In genomic region chr5:167812871-167813270, GRCh38 we compare ENCODE assay signal across 15 cellular contexts.
DNase-seq lines count a peak whose midpoint lies in the region; ATAC-seq and TF ChIP-seq lines count a peak whose summit lies in the region.
"Had no signal": no experiment of that assay in that cellular context is flagged by ENCODE, and none has a peak within 500 bp of the region (broad histone marks: within the 10 kb centered on the region; RNA-seq: fewer than 3 reads in every experiment).

No MANE protein-coding gene starts in this region.

- intact Hi-C loops in body of pancreas (cut with DNase I): no loop called here
- intact Hi-C loops in PC-9 (cut with micrococcal nuclease; ENCODE audit: unreplicated experiment): no loop called here
- intact Hi-C loops in activated CD4-positive, alpha-beta T cell treated with anti-CD3 and anti-CD28 coated beads, Interleukin-2, amount 10 ng/mL, durations not matched to agents 24 days and 14 days (cut with micrococcal nuclease): no loop called here

- H3K9me3 Mint-ChIP-seq in nephron progenitor cell: no peaks in the 10 kb centered on the region
- no peaks in the 10 kb centered on the region for H3K9me3 Mint-ChIP-seq in activated T-cell treated with anti-CD3 and anti-CD28 coated beads, Interleukin-2, amount 50 U/mL, for 4 hours
- no peaks in the 10 kb centered on the region for H3K9me3 Mint-ChIP-seq in activated CD4-positive, alpha-beta T cell treated with anti-CD3 and anti-CD28 coated beads, Interleukin-2, amount 10 ng/mL, durations not matched to agents 24 days and 14 days

- no peaks in the 10 kb centered on the region for H3K79me2 ChIP-seq in PC-9 (ENCODE audit: low read depth)

- H3K27ac ChIP-seq in body of pancreas: peak overlapping the region in 2 of 4 donors; percentile 27 to 30
- H3K27ac ChIP-seq in PC-9: no peak overlapping the region
- H3K27ac ChIP-seq: C4-2B had no signal

- H3K27me3 Mint-ChIP-seq in nephron progenitor cell (ENCODE audit: low read depth, poor library complexity): peaks cover 9% of the 10 kb centered on the region
- H3K27me3 Mint-ChIP-seq in activated T-cell treated with anti-CD3 and anti-CD28 coated beads, Interleukin-2, amount 50 U/mL, for 4 hours (ENCODE audit: low read depth): no peaks in the 10 kb centered on the region
- H3K27me3 Mint-ChIP-seq in activated CD4-positive, alpha-beta T cell treated with anti-CD3 and anti-CD28 coated beads, Interleukin-2, amount 10 ng/mL, durations not matched to agents 24 days and 14 days: no peaks in the 10 kb centered on the region
- H3K27me3 Mint-ChIP-seq: CD4-positive, alpha-beta memory T cell had no signal

- H3K36me3 ChIP-seq in body of pancreas (replicated peaks in 1 of 2; ENCODE audit: insufficient read depth in 1 of 2, low read depth in 2 of 2): no peaks in the 10 kb centered on the region
- no peaks in the 10 kb centered on the region for H3K36me3 ChIP-seq in PC-9 (ENCODE audit: low read depth)
- H3K36me3 ChIP-seq: BE2C had no signal

- BruUV-seq in PC-9 (replicated peaks; lab: Mats Ljungman, UMichigan): no TSS peak

- no peaks in the 10 kb centered on the region for H3F3A ChIP-seq in PC-9 (ENCODE audit: insufficient read depth, low read depth)

- peaks cover 24% of the 10 kb centered on the region for H3K4me1 Mint-ChIP-seq in nephron progenitor cell
- H3K4me1 Mint-ChIP-seq in activated T-cell treated with anti-CD3 and anti-CD28 coated beads, Interleukin-2, amount 50 U/mL, for 4 hours (ENCODE audit: low read depth): no peaks in the 10 kb centered on the region
- no peaks in the 10 kb centered on the region for H3K4me1 Mint-ChIP-seq in activated CD4-positive, alpha-beta T cell treated with anti-CD3 and anti-CD28 coated beads, Interleukin-2, amount 10 ng/mL, durations not matched to agents 24 days and 14 days
- H3K4me1 Mint-ChIP-seq: CD4-positive, alpha-beta memory T cell had no signal

- DNase-seq in Daoy (ENCODE audit: low read depth) (peak; percentile 25), body of pancreas (no peak), glomerular visceral epithelial cell (ENCODE audit: extremely low spot score) (peak; percentile 52), nephron progenitor cell (no peak), PC-9 (no peak)
- no peak for DNase-seq in effector CD4-positive, alpha-beta T cell
- no peak for DNase-seq in activated T-cell treated with anti-CD3 and anti-CD28 coated beads, Interleukin-2, amount 50 U/mL, for 4 hours
- DNase-seq in activated CD4-positive, alpha-beta T cell treated with anti-CD3 and anti-CD28 coated beads, Interleukin-2, amount 10 ng/mL, durations not matched to agents 24 days and 14 days: no peak
- DNase-seq: BE2C; CD4-positive, alpha-beta memory T cell; COR-L47; DND-41; GF-D8 had no signal

- no peaks in the 10 kb centered on the region for H4K20me1 ChIP-seq in PC-9 (ENCODE audit: insufficient read depth)

- no peak for TF ChIP-seq POLR2A in body of pancreas (IDR thresholded peaks at IDR 0.05)

- H3K4me3 Mint-ChIP-seq in nephron progenitor cell: no peak overlapping the region
- no peak overlapping the region for H3K4me3 Mint-ChIP-seq in activated T-cell treated with anti-CD3 and anti-CD28 coated beads, Interleukin-2, amount 50 U/mL, for 4 hours
- H3K4me3 Mint-ChIP-seq in activated CD4-positive, alpha-beta T cell treated with anti-CD3 and anti-CD28 coated beads, Interleukin-2, amount 10 ng/mL, durations not matched to agents 24 days and 14 days: no peak overlapping the region
- H3K4me3 Mint-ChIP-seq: CD4-positive, alpha-beta memory T cell had no signal

- H3K4me2 ChIP-seq in PC-9: no peak overlapping the region

- no peaks in the 10 kb centered on the region for H3K9me3 ChIP-seq in body of pancreas
- H3K9me3 ChIP-seq in PC-9 (ENCODE audit: insufficient read depth, low read depth): no peaks in the 10 kb centered on the region
- H3K9me3 ChIP-seq: BE2C had no signal

- no peaks in the 10 kb centered on the region for H3K9me2 ChIP-seq in PC-9 (ENCODE audit: insufficient read depth)

- peak; percentile 35 for ATAC-seq in body of pancreas
- no peak for ATAC-seq in activated T-cell treated with anti-CD3 and anti-CD28 coated beads, Interleukin-2, amount 50 U/mL, for 4 hours
- ATAC-seq: HCT116 had no signal

- TF ChIP-seq CTCF in body of pancreas (IDR thresholded peaks at IDR 0.05): no peak
- TF ChIP-seq CTCF in nephron progenitor cell (IDR thresholded peaks at IDR 0.05): no peak
- TF ChIP-seq CTCF in PC-9 (conservative IDR thresholded peaks at IDR 0.05): no peak

- CTCF ChIA-PET in PC-9 (lab: Charles Lee): no interaction called here

- 59 to 69% methylated on average over 4 of the region's 4 CpGs for WGBS in body of pancreas, 2 donors

- peak overlapping the region; percentile 25 for H3K27ac Mint-ChIP-seq in nephron progenitor cell
- no peak overlapping the region for H3K27ac Mint-ChIP-seq in activated CD4-positive, alpha-beta T cell treated with anti-CD3 and anti-CD28 coated beads, Interleukin-2, amount 10 ng/mL, durations not matched to agents 24 days and 14 days
- H3K27ac Mint-ChIP-seq: CD4-positive, alpha-beta memory T cell had no signal

- H3K4me1 ChIP-seq in body of pancreas (no peaks in the 10 kb centered on the region), PC-9 (replicated peaks; ENCODE audit: insufficient read depth) (peaks cover 9% of the 10 kb centered on the region)
- H3K4me1 ChIP-seq: BE2C had no signal

- H2AFZ ChIP-seq in PC-9: no peak overlapping the region

- H3K36me3 Mint-ChIP-seq in nephron progenitor cell (ENCODE audit: low read depth): no peaks in the 10 kb centered on the region
- no peaks in the 10 kb centered on the region for H3K36me3 Mint-ChIP-seq in activated T-cell treated with anti-CD3 and anti-CD28 coated beads, Interleukin-2, amount 50 U/mL, for 4 hours (ENCODE audit: insufficient read depth)
- no peaks in the 10 kb centered on the region for H3K36me3 Mint-ChIP-seq in activated CD4-positive, alpha-beta T cell treated with anti-CD3 and anti-CD28 coated beads, Interleukin-2, amount 10 ng/mL, durations not matched to agents 24 days and 14 days (ENCODE audit: low read depth)
- H3K36me3 Mint-ChIP-seq: CD4-positive, alpha-beta memory T cell had no signal

- H3K4me3 ChIP-seq in body of pancreas: no peak overlapping the region
- no peak overlapping the region for H3K4me3 ChIP-seq in PC-9

- H3K27me3 ChIP-seq in body of pancreas (no peaks in the 10 kb centered on the region), PC-9 (ENCODE audit: insufficient read depth, low read depth) (no peaks in the 10 kb centered on the region)
- H3K27me3 ChIP-seq: BE2C had no signal

- POLR2A ChIA-PET in PC-9 (lab: Charles Lee; ENCODE audit: unreplicated experiment): no interaction called here

Comparison
In these comparisons a context has a peak if more than half of its experiments do, and no peak if none do; other contexts are left out.
1. DNase-seq: peak in Daoy (single experiment) and glomerular visceral epithelial cell (single experiment); none in body of pancreas (0 of 4), nephron progenitor cell (single experiment), effector CD4-positive, alpha-beta T cell (single experiment), activated T-cell treated with anti-CD3 and anti-CD28 coated beads, Interleukin-2, amount 50 U/mL, for 4 hours (single experiment), PC-9 (0 of 2) and activated CD4-positive, alpha-beta T cell treated with anti-CD3 and anti-CD28 coated beads, Interleukin-2, amount 10 ng/mL, durations not matched to agents 24 days and 14 days (single experiment).